Comparison of ENCODE assay signal across 28 cellular contexts in the genomic region with DNA sequence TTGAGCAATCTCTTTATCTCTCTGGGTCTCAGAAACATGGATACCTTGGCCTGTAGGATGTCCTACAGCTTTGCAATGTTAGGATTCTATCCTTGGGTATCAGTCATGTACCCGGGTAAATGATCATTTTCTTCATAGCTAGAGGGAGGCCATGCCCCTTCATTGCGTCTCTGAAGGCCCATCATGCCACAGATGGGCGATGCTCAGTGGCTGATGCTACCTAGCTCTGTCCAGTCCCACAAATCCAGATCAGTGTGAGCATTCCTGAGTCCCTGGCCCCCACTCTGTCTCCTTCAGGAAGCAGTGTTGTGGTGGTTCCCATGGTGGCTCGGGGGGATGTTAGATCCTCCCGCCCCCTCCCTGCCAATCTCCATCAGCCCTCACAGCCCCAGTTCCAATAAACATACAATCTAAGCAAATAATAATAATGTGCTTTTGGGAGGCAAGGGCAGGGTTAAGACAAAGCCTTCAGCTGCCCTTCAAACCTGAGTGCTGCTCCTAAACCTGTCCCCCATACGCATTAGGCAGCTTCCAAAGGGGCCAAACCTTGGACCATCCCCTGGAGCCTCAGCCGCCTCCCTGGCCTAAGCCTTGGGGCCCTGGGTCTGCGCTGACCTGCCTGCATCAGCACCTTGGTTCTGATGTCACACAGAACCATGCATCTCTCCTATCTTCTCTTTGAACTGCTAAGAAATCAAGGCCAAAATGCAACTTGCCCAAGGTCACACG. TPM values are rescaled to one million over a fixed set of nuclear protein-coding genes. Genes with fewer than 3 reads are reported as not detected.
"Had no signal": no experiment of that assay in that cellular context is flagged by ENCODE, and none has a peak within 500 bp of the region (broad histone marks: within the 10 kb centered on the region; RNA-seq: fewer than 3 reads in every experiment).

No MANE protein-coding gene starts in this region.

- H3K27me3 Mint-ChIP-seq: activated CD4-positive, alpha-beta memory T cell treated with anti-CD3 and anti-CD28 coated beads for 36 hours; activated CD4-positive, alpha-beta T cell treated with anti-CD3 and anti-CD28 coated beads, Interleukin-2, amount 10 ng/mL, durations not matched to agents 7 days and 5 days; activated naive CD4-positive, alpha-beta T cell treated with anti-CD3 and anti-CD28 coated beads, Interleukin-2, amount 50 U/mL, for 24 hours had no signal

- H3K27ac Mint-ChIP-seq: activated CD4-positive, alpha-beta memory T cell treated with anti-CD3 and anti-CD28 coated beads for 36 hours; activated CD4-positive, alpha-beta T cell treated with anti-CD3 and anti-CD28 coated beads, Interleukin-2, amount 10 ng/mL, durations not matched to agents 7 days and 5 days; activated naive CD4-positive, alpha-beta T cell treated with anti-CD3 and anti-CD28 coated beads, Interleukin-2, amount 50 U/mL, for 24 hours; T-helper 1 cell treated with Interleukin-12 subunit alpha and Interleukin-12 subunit beta and Interleukin-4 antibody, amounts not matched to agents 30 μg/mL and 1 μg/mL, for 36 hours; WTC11 had no signal

- DNase-seq: activated CD4-positive, alpha-beta memory T cell treated with anti-CD3 and anti-CD28 coated beads for 36 hours; activated CD4-positive, alpha-beta T cell treated with anti-CD3 and anti-CD28 coated beads, Interleukin-2, amount 10 ng/mL, durations not matched to agents 7 days and 5 days; activated CD4-positive, CD25-positive, alpha-beta regulatory T cell treated with anti-CD3 and anti-CD28 coated beads, Interleukin-2, amount 50 U/mL, for 72 hours; activated CD8-positive, alpha-beta memory T cell treated with anti-CD3 and anti-CD28 coated beads, Interleukin-2, amount 50 U/mL, for 48 hours; activated effector memory CD4-positive, alpha-beta T cell treated with Interleukin-2 at 50 U/mL for 16 hours; activated naive CD4-positive, alpha-beta T cell; activated T-cell treated with anti-CD3 and anti-CD28 coated beads, Interleukin-2, amount 50 U/mL, for 1 hour; body of pancreas; MG63; MV-4-11; NCI-H1092 treated with DMSO at 0.1 percent for 48 hours; NCI-H1417 treated with DMSO at 0.1 percent for 48 hours; NCI-H1694; NCI-H2029 treated with DMSO at 0.1 percent for 48 hours; NCI-H510A treated with DMSO at 0.1 percent for 48 hours; NCI-H69; NK-92 treated with Interleukin-12 subunit alpha and Interleukin-12 subunit beta, amount 100 ng/mL, for 24 hours; OCI-M1; Right ventricle myocardium superior; RPMI8226; SJCRH30; SK-N-SH; T-helper 9 cell had no signal

- H3K36me3 ChIP-seq: ascending aorta, MG63, SJCRH30 had no signal

- H3K4me3 Mint-ChIP-seq: activated CD4-positive, alpha-beta memory T cell treated with anti-CD3 and anti-CD28 coated beads for 36 hours; activated CD4-positive, alpha-beta T cell treated with anti-CD3 and anti-CD28 coated beads, Interleukin-2, amount 10 ng/mL, durations not matched to agents 7 days and 5 days; activated naive CD4-positive, alpha-beta T cell treated with anti-CD3 and anti-CD28 coated beads, Interleukin-2, amount 50 U/mL, for 24 hours; T-helper 1 cell treated with Interleukin-12 subunit alpha and Interleukin-12 subunit beta and Interleukin-4 antibody, amounts not matched to agents 30 μg/mL and 1 μg/mL, for 36 hours; WTC11 had no signal

- H3K27me3 ChIP-seq: ascending aorta, body of pancreas had no signal

- H3K4me3 ChIP-seq: ascending aorta, body of pancreas, MG63, SJCRH30 had no signal

- H3K36me3 Mint-ChIP-seq: activated CD4-positive, alpha-beta memory T cell treated with anti-CD3 and anti-CD28 coated beads for 36 hours; activated naive CD4-positive, alpha-beta T cell treated with anti-CD3 and anti-CD28 coated beads, Interleukin-2, amount 50 U/mL, for 24 hours; WTC11 had no signal

- H3K4me1 Mint-ChIP-seq: activated CD4-positive, alpha-beta T cell treated with anti-CD3 and anti-CD28 coated beads, Interleukin-2, amount 10 ng/mL, durations not matched to agents 7 days and 5 days; activated naive CD4-positive, alpha-beta T cell treated with anti-CD3 and anti-CD28 coated beads, Interleukin-2, amount 50 U/mL, for 24 hours had no signal

- ATAC-seq: body of pancreas, Panc1 had no signal

- H3K9me3 Mint-ChIP-seq: activated CD4-positive, alpha-beta memory T cell treated with anti-CD3 and anti-CD28 coated beads for 36 hours; activated CD4-positive, alpha-beta T cell treated with anti-CD3 and anti-CD28 coated beads, Interleukin-2, amount 10 ng/mL, durations not matched to agents 7 days and 5 days; activated naive CD4-positive, alpha-beta T cell treated with anti-CD3 and anti-CD28 coated beads, Interleukin-2, amount 50 U/mL, for 24 hours; T-helper 1 cell treated with Interleukin-12 subunit alpha and Interleukin-12 subunit beta and Interleukin-4 antibody, amounts not matched to agents 30 μg/mL and 1 μg/mL, for 36 hours; WTC11 had no signal

RNA-seq across cellular contexts. Expression of gene GPR61, which starts 0.7 kb away (rescaled TPM):
- total RNA-seq: ascending aorta, body of pancreas had no signal
- polyA plus RNA-seq: SK-N-SH had no signal
